In the genomic region with DNA sequence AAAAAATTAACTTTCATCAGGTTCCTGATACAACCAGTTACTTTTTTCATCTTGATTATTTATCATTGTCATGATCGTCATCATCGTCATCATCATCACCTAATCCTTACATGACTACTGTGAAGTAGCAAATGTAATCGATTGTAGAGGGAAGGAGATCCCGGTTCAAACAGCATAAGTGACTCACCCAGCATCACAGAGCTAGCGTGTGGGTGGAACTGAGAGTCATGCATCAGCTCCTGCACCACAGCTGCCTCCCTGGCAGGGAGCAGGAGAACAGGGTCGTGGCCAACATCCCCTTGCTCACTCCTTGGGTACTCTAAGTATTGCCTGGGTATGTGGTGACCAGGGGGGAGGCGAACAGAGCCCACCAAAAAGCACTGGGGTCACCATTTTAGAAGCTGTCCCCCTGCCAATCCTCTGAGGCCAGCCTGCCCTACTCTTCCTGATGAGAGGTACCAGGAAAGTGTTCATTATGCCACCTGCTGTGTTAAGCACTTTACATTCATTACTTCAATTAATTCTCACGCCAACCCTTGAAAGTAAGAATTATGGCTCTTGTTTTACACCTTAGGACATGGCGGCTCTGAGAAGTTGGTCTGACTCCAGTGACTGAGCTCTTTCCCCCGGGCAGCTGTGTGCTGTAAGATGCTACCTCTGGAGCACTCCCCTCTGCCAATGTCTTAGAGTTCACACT, we compare ENCODE assay signal across 9 cellular contexts.
DNase-seq lines count a peak whose midpoint lies in the region; ATAC-seq, FAIRE-seq and TF ChIP-seq lines count a peak whose summit lies in the region.
"Had no signal": no experiment of that assay in that cellular context is flagged by ENCODE, and none has a peak within 500 bp of the region (broad histone marks: within the 10 kb centered on the region; RNA-seq: fewer than 3 reads in every experiment).

No MANE protein-coding gene starts in this region.

- no peaks in the 10 kb centered on the region for H3K79me1 ChIP-seq in H9 (ENCODE audit: insufficient read depth, low read depth, low read length, poor library complexity, severe bottlenecking)

- H3K27me3 Mint-ChIP-seq in H9 (ENCODE audit: low read depth) = peaks cover 3% of the 10 kb centered on the region; the same call in 1 of the 2 replicates

- no peak overlapping the region for H2AK5ac ChIP-seq in H9 (ENCODE audit: insufficient read length, low read length)

- H3K27ac Mint-ChIP-seq in H9 = no peak overlapping the region

- no peak overlapping the region for H3K9ac ChIP-seq in H9 (ENCODE audit: extremely low read depth, insufficient read length, low read length)

- FAIRE-seq in bronchial epithelial cell (lab: Jason Lieb, UNC) = peak; percentile 55
- FAIRE-seq: endothelial cell of umbilical vein had no signal

- H2BK20ac ChIP-seq in H9 (ENCODE audit: low read depth, low read length, poor library complexity, severe bottlenecking) = no peak overlapping the region

- no peaks in the 10 kb centered on the region; a peak in 1 of 5 replicates for H3K9me3 Mint-ChIP-seq in H9

- H3T11ph ChIP-seq in H9 (ENCODE audit: low read length) = no peak overlapping the region

- H3K9me3 ChIP-seq in Peyer's patch (no peaks in the 10 kb centered on the region), H9 (ENCODE audit: control insufficient read depth, low read depth, low read length) (no peaks in the 10 kb centered on the region)

- no peaks in the 10 kb centered on the region for H3K79me2 ChIP-seq in H9 (ENCODE audit: insufficient read depth, low read length)

- no peak overlapping the region for H4K5ac ChIP-seq in H9 (ENCODE audit: insufficient read length, low read depth, low read length)

- H3K27ac ChIP-seq in Peyer's patch (no peak overlapping the region), H9 (ENCODE audit: insufficient read length, low read depth, low read length) (no peak overlapping the region)

- no peak overlapping the region for H2BK5ac ChIP-seq in H9 (ENCODE audit: insufficient read length, low read length)

- TF ChIP-seq CTCF in Peyer's patch (IDR thresholded peaks at IDR 0.05) = no peak
- no peak for TF ChIP-seq CTCF in bronchial epithelial cell (IDR thresholded peaks at IDR 0.05; ENCODE audit: insufficient read depth, low read length, severe bottlenecking)
- no peak for TF ChIP-seq CTCF in H9 (conservative IDR thresholded peaks at IDR 0.05)

- H3K23ac ChIP-seq in H9 (ENCODE audit: insufficient read length, low read depth, low read length) = no peak overlapping the region

- no peaks in the 10 kb centered on the region for H3K23me2 ChIP-seq in H9 (ENCODE audit: insufficient read length, low read depth, low read length, poor library complexity, severe bottlenecking)

- no peak overlapping the region for H3K14ac ChIP-seq in H9 (ENCODE audit: insufficient read depth, low read length)

- H2BK15ac ChIP-seq in H9 (ENCODE audit: low read depth, low read length) = no peak overlapping the region

- no peak overlapping the region for H3K4me3 Mint-ChIP-seq in H9

- H3K4me2 ChIP-seq in H9 (ENCODE audit: insufficient read depth, insufficient read length, low read length) = no peak overlapping the region

- H3K4me3 ChIP-seq in Peyer's patch (no peak overlapping the region), bronchial epithelial cell (ENCODE audit: low read depth, low read length) (no peak overlapping the region)

- peak; percentile 77 for ATAC-seq in GM21825 (IDR thresholded peaks at IDR 0.05; ENCODE audit: unreplicated experiment)
- no peak for ATAC-seq in GM18873 (IDR thresholded peaks at IDR 0.05; ENCODE audit: low FRiP score, unreplicated experiment)

- H2BK120ac ChIP-seq in H9 (ENCODE audit: low read depth, low read length, poor library complexity, severe bottlenecking) = no peak overlapping the region

- no CpG with 5 or more reads among the region's 10 CpGs for WGBS in H9 (ENCODE audit: extremely low coverage, insufficient read length, low lambda C conversion rate)

- no peak overlapping the region for H3K4ac ChIP-seq in H9 (ENCODE audit: low read depth, low read length)

- H3K36me3 Mint-ChIP-seq in H9 (ENCODE audit: insufficient read depth in 1 of 3, low read depth in 3 of 3) = no peaks in the 10 kb centered on the region; a peak in 2 of 7 replicates

- peak; percentile 36 for DNase-seq in Caki2 (ENCODE audit: low read depth)
- peak in 2 of 3 donors; percentile 63 to 64 for DNase-seq in Peyer's patch
- peak; percentile 82 for DNase-seq in bronchial epithelial cell (ENCODE audit: low read depth)
- peak; percentile 56 to 85 for DNase-seq in stimulated activated CD4-positive, alpha-beta T cell treated with anti-CD3 and anti-CD28 coated beads, Interleukin-4, amount 100 ng/mL, for 4 hours
- DNase-seq in H9 = no peak
- no peak for DNase-seq in NCI-H2196 treated with DMSO at 0.1 percent for 48 hours (lab: John Stamatoyannopoulos, UW; ENCODE audit: unreplicated experiment)

- no peak overlapping the region for H3K56ac ChIP-seq in H9 (ENCODE audit: insufficient read length, low read depth, low read length)

- no peaks in the 10 kb centered on the region for H4K20me1 ChIP-seq in H9 (ENCODE audit: control insufficient read depth, insufficient read depth, insufficient read length)

- no peaks in the 10 kb centered on the region for H3K36me3 ChIP-seq in Peyer's patch
- H3K36me3 ChIP-seq in bronchial epithelial cell (ENCODE audit: control insufficient read depth, insufficient read depth, low read length) = no peaks in the 10 kb centered on the region

- TF ChIP-seq POLR2A in Peyer's patch (IDR thresholded peaks at IDR 0.05) = no peak

- H3K27me3 ChIP-seq in Peyer's patch (no peaks in the 10 kb centered on the region), bronchial epithelial cell (ENCODE audit: control insufficient read depth, insufficient read depth, low read length) (no peaks in the 10 kb centered on the region), H9 (ENCODE audit: insufficient read depth, low read length) (no peaks in the 10 kb centered on the region)

- H4K91ac ChIP-seq in H9 (ENCODE audit: insufficient read length, low read depth, low read length) = no peak overlapping the region

- no peak overlapping the region for H4K8ac ChIP-seq in H9 (replicated peaks; ENCODE audit: insufficient read length, low read depth, low read length)

- H2BK12ac ChIP-seq in H9 (ENCODE audit: insufficient read length, low read depth, low read length) = no peak overlapping the region

- H3K18ac ChIP-seq in H9 (ENCODE audit: insufficient read length, low read depth, low read length) = no peak overlapping the region

- no peak overlapping the region for H2AFZ ChIP-seq in H9 (ENCODE audit: low read length)

- H3K4me1 Mint-ChIP-seq in H9 = peaks cover 40 to 43% of the 10 kb centered on the region in 2 experiments

- in situ Hi-C loops in Caki2 (cut with HindIII; ENCODE audit: low pct_unique_long_range_greater_than_20kb, low sequenced_read_pairs) = no loop called here

- no peaks in the 10 kb centered on the region for H3K4me1 ChIP-seq in Peyer's patch
- no peaks in the 10 kb centered on the region for H3K4me1 ChIP-seq in H9 (ENCODE audit: insufficient read depth, low read length)

Comparison
In these comparisons a context has a peak if more than half of its experiments do, and no peak if none do; other contexts are left out.
1. DNase-seq: peak in Caki2 (single experiment), Peyer's patch (2 of 3), bronchial epithelial cell (single experiment) and stimulated activated CD4-positive, alpha-beta T cell treated with anti-CD3 and anti-CD28 coated beads, Interleukin-4, amount 100 ng/mL, for 4 hours (2 of 2); none in H9 (single experiment) and NCI-H2196 treated with DMSO at 0.1 percent for 48 hours (single experiment).